24 cellular contexts compared by ENCODE assay signal in genomic region chr20:22807646-22808045, GRCh38.
DNase-seq lines count a peak whose midpoint lies in the region; ATAC-seq and TF ChIP-seq lines count a peak whose summit lies in the region.
"Had no signal": no experiment of that assay in that cellular context is flagged by ENCODE, and none has a peak within 500 bp of the region (broad histone marks: within the 10 kb centered on the region; RNA-seq: fewer than 3 reads in every experiment).

No MANE protein-coding gene starts in this region.

- in situ Hi-C loops in GM13976 (cut with MboI; ENCODE audit: low sequenced_read_pairs, unreplicated experiment): no loop called here
- in situ Hi-C loops in gastrocnemius medialis (cut with MboI; ENCODE audit: low sequenced_read_pairs in 4 of 4): no loop called here

- no peak for TF ChIP-seq POLR2A in gastrocnemius medialis (IDR thresholded peaks at IDR 0.05)

- no peaks in the 10 kb centered on the region for H3K36me3 ChIP-seq in gastrocnemius medialis
- H3K36me3 ChIP-seq: BLaER1, upper lobe of left lung had no signal

- intact Hi-C loops in gastrocnemius medialis (cut with DNase I; ENCODE audit: low total_unique reads): no loop called here

- H3K4me3 ChIP-seq in fibroblast of mammary gland (ENCODE audit: control insufficient read depth, low read depth, low read length): no peak overlapping the region
- H3K4me3 ChIP-seq in gastrocnemius medialis: no peak overlapping the region
- H3K4me3 ChIP-seq: BLaER1, GM23248, upper lobe of left lung had no signal

- no peak overlapping the region for H3K27ac ChIP-seq in gastrocnemius medialis
- H3K27ac ChIP-seq: BLaER1, GM23248, parathyroid adenoma, upper lobe of left lung had no signal

- DNase-seq in NCI-H748 (lab: John Stamatoyannopoulos, UW; ENCODE audit: unreplicated experiment): peak; percentile 49
- DNase-seq in NCI-H748 treated with DMSO at 0.1 percent for 48 hours (lab: John Stamatoyannopoulos, UW): no peak
- DNase-seq in H4 (ENCODE audit: low spot score): peak; percentile 15
- peak; percentile 6 for DNase-seq in NCI-H774 (lab: John Stamatoyannopoulos, UW)
- DNase-seq in fibroblast of mammary gland (ENCODE audit: low read depth): peak; percentile 20
- DNase-seq in GM13976 (ENCODE audit: low spot score): no peak
- DNase-seq in gastrocnemius medialis: no peak
- DNase-seq: 8988T; activated CD4-positive, alpha-beta T cell treated with anti-CD3 and anti-CD28 coated beads, Interleukin-2, amount 50 U/mL, for 48 hours; activated naive CD4-positive, alpha-beta T cell treated with anti-CD3 and anti-CD28 coated beads, Interleukin-2, amount 50 U/mL, for 16 hours; activated T-cell treated with anti-CD3 and anti-CD28 coated beads, Interleukin-2, amount 50 U/mL, for 1 hour; EL; GM23248; hippocampal formation; kidney; natural killer cell; NCI-H1436 treated with DMSO at 0.1 percent for 48 hours; Right ventricle myocardium superior; stimulated activated CD4-positive, alpha-beta T cell treated with anti-CD3 and anti-CD28 coated beads, Interleukin-1b, Interleukin-23, amount 100 ng/mL, for 48 hours; stimulated activated naive CD8-positive, alpha-beta T cell treated with anti-CD3 and anti-CD28 coated beads, Interleukin-15, Interleukin-2, amounts not matched to agents 100 U/mL and 50 U/mL, for 24 hours; upper lobe of left lung had no signal

- ATAC-seq in gastrocnemius medialis (no peak), GM21529 (IDR thresholded peaks at IDR 0.05; ENCODE audit: unreplicated experiment) (no peak)
- ATAC-seq: natural killer cell; stimulated activated naive CD8-positive, alpha-beta T cell treated with anti-CD3 and anti-CD28 coated beads, Interleukin-15, Interleukin-2, amounts not matched to agents 100 U/mL and 50 U/mL, for 24 hours had no signal

- no peaks in the 10 kb centered on the region for H3K9me3 ChIP-seq in gastrocnemius medialis
- H3K9me3 ChIP-seq: BLaER1, upper lobe of left lung had no signal

- no peaks in the 10 kb centered on the region for H3K27me3 ChIP-seq in gastrocnemius medialis
- H3K27me3 ChIP-seq: BLaER1, upper lobe of left lung had no signal

- H3K4me1 ChIP-seq in gastrocnemius medialis: no peaks in the 10 kb centered on the region
- H3K4me1 ChIP-seq: BLaER1, parathyroid adenoma had no signal

- TF ChIP-seq CTCF in fibroblast of mammary gland (conservative IDR thresholded peaks at IDR 0.05; ENCODE audit: control insufficient read depth, insufficient read depth, low read depth, low read length) (no peak), GM13976 (IDR thresholded peaks at IDR 0.05; ENCODE audit: borderline replicate concordance, control extremely low read depth, extremely low read depth, insufficient read depth, missing control alignments) (no peak), gastrocnemius medialis (IDR thresholded peaks at IDR 0.05 in 4 of 5, conservative IDR thresholded peaks at IDR 0.05 in 1 of 5) (no peak)

Comparison
In these comparisons a context has a peak if more than half of its experiments do, and no peak if none do; other contexts are left out.
1. DNase-seq: peak in NCI-H748 (single experiment), H4 (single experiment), NCI-H774 (single experiment) and fibroblast of mammary gland (single experiment); none in NCI-H748 treated with DMSO at 0.1 percent for 48 hours (single experiment), GM13976 (single experiment) and gastrocnemius medialis (0 of 2).